ENCODE assay signal across 29 cellular contexts in the genomic region with DNA sequence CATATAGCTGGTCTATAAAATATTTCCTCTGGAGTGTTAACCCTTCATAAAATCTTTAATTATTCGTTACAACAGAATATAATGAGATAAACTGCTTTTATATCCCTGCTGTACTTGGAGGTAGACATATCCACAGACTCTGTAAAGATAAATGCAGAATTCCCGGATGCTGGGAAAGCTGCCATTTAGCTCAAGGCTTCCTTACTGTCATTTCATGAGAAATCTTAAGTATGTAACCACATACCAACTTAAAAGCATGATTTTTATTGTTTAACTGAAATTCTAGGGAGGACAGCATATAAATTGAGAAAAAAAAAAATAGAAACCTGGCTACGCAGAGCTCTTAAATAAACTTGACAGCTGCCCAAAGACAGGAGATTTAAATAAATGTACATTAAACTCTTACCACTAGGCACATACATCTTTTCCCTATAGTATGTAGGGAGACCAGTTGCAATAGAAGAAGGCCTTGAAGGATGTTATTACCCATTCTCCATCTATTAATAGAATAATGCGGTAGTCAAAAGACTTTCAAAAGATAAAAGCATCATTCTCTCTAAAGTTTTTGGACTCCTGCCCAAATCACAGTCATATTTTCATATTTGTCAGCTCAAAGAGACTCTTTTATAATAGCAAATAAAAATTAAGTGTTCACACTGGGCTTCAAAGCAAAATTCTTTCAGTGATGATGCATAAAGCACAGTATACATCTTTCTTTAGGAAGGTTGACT.
DNase-seq lines count a peak whose midpoint lies in the region; ATAC-seq, FAIRE-seq and TF ChIP-seq lines count a peak whose summit lies in the region.
"Had no signal": no experiment of that assay in that cellular context is flagged by ENCODE, and none has a peak within 500 bp of the region (broad histone marks: within the 10 kb centered on the region; RNA-seq: fewer than 3 reads in every experiment).

No MANE protein-coding gene starts in this region.

- dilution Hi-C loops in mammary epithelial cell (cut with HindIII; ENCODE audit: low sequenced_read_pairs): no loop called here

- H3K9ac ChIP-seq in mammary epithelial cell (ENCODE audit: insufficient read depth, low read length) (no peak overlapping the region), astrocyte (ENCODE audit: low read length) (no peak overlapping the region)

- H3K9me3 ChIP-seq in mammary epithelial cell (replicated peaks; ENCODE audit: insufficient read depth, low read length) (no peaks in the 10 kb centered on the region), breast epithelium (no peaks in the 10 kb centered on the region), astrocyte (ENCODE audit: insufficient read depth, low read depth, low read length) (no peaks in the 10 kb centered on the region), right lobe of liver (no peaks in the 10 kb centered on the region)
- H3K9me3 ChIP-seq: BE2C, esophagus squamous epithelium, left lung, neutrophil, spleen, tibial nerve had no signal

- H3K4me3 ChIP-seq in mammary epithelial cell (replicated peaks in 1 of 3; ENCODE audit: insufficient read depth in 1 of 3, low read depth in 2 of 3, low read length in 3 of 3): no peak overlapping the region
- H3K4me3 ChIP-seq in breast epithelium: no peak overlapping the region
- no peak overlapping the region for H3K4me3 ChIP-seq in astrocyte (ENCODE audit: insufficient read depth, low read depth, low read length)
- no peak overlapping the region for H3K4me3 ChIP-seq in fibroblast of pulmonary artery (replicated peaks; ENCODE audit: low read depth, low read length)
- H3K4me3 ChIP-seq in right lobe of liver: no peak overlapping the region
- H3K4me3 ChIP-seq: esophagus squamous epithelium, K562, left lung, spleen, tibial nerve had no signal

- H2AFZ ChIP-seq in mammary epithelial cell (ENCODE audit: low read depth, low read length) (no peak overlapping the region), astrocyte (ENCODE audit: low read depth, low read length) (no peak overlapping the region)

- H3K9me3 Mint-ChIP-seq in astrocyte (ENCODE audit: unreplicated experiment): no peaks in the 10 kb centered on the region
- H3K9me3 Mint-ChIP-seq: stimulated activated naive CD8-positive, alpha-beta T cell treated with anti-CD3 and anti-CD28 coated beads, Interleukin-15, amount 100 ng/mL, for 72 hours had no signal

- CTCF ChIA-PET in mammary epithelial cell (lab: Charles Lee; ENCODE audit: low non-redundant PET): no interaction called here

- H3K4me3 Mint-ChIP-seq in astrocyte (ENCODE audit: unreplicated experiment): no peak overlapping the region
- H3K4me3 Mint-ChIP-seq: stimulated activated naive CD8-positive, alpha-beta T cell treated with anti-CD3 and anti-CD28 coated beads, Interleukin-15, amount 100 ng/mL, for 72 hours; T-helper 17 cell had no signal

- no peaks in the 10 kb centered on the region for H3K36me3 ChIP-seq in mammary epithelial cell (ENCODE audit: insufficient read depth, low read length)
- no peaks in the 10 kb centered on the region for H3K36me3 ChIP-seq in breast epithelium
- no peaks in the 10 kb centered on the region for H3K36me3 ChIP-seq in astrocyte (ENCODE audit: insufficient read depth, low read length)
- no peaks in the 10 kb centered on the region for H3K36me3 ChIP-seq in right lobe of liver
- H3K36me3 ChIP-seq: BE2C, left lung, neutrophil, WERI-Rb-1 had no signal

- H3K27me3 Mint-ChIP-seq in astrocyte (ENCODE audit: low read depth, unreplicated experiment): no peaks in the 10 kb centered on the region
- H3K27me3 Mint-ChIP-seq: stimulated activated naive CD8-positive, alpha-beta T cell treated with anti-CD3 and anti-CD28 coated beads, Interleukin-15, amount 100 ng/mL, for 72 hours; T-helper 17 cell had no signal

- no peak for FAIRE-seq in astrocyte (lab: Jason Lieb, UNC)
- FAIRE-seq: GM18507, K562 had no signal

- H3K27me3 ChIP-seq in mammary epithelial cell (ENCODE audit: insufficient read depth, low read length) (no peaks in the 10 kb centered on the region), breast epithelium (no peaks in the 10 kb centered on the region), astrocyte (ENCODE audit: insufficient read depth, low read length) (no peaks in the 10 kb centered on the region), right lobe of liver (no peaks in the 10 kb centered on the region)
- H3K27me3 ChIP-seq: BE2C, esophagus squamous epithelium, left lung, neutrophil, spleen, tibial nerve had no signal

- intact Hi-C loops in mammary epithelial cell (cut with micrococcal nuclease): no loop called here
- intact Hi-C loops in breast epithelium (cut with DNase I; ENCODE audit: low total_unique reads): no loop called here
- intact Hi-C loops in right lobe of liver (cut with DNase I): no loop called here

- WGBS in mammary epithelial cell (ENCODE audit: low coverage, missing lambda C conversion rate): 30% methylated on average over 4 of the region's 4 CpGs
- WGBS in right lobe of liver (ENCODE audit: insufficient coverage, low coverage, low lambda C conversion rate, missing lambda C conversion rate): 82% methylated on average over 4 of the region's 4 CpGs

- TF ChIP-seq POLR2A in breast epithelium (IDR thresholded peaks at IDR 0.05) (no peak), right lobe of liver (IDR thresholded peaks at IDR 0.05) (no peak)

- peaks cover 5% of the 10 kb centered on the region for H3K36me3 Mint-ChIP-seq in astrocyte (ENCODE audit: low read depth, unreplicated experiment)

- H3K4me2 ChIP-seq in mammary epithelial cell (ENCODE audit: insufficient read depth, low read depth, low read length): no peak overlapping the region
- no peak overlapping the region for H3K4me2 ChIP-seq in astrocyte (ENCODE audit: low read length)

- H3K79me2 ChIP-seq in mammary epithelial cell (ENCODE audit: insufficient read depth, low read length): no peaks in the 10 kb centered on the region
- H3K79me2 ChIP-seq in astrocyte (ENCODE audit: insufficient read depth, low read length): no peaks in the 10 kb centered on the region

- TF ChIP-seq CTCF in mammary epithelial cell (conservative IDR thresholded peaks at IDR 0.05 in 1 of 2, IDR thresholded peaks at IDR 0.05 in 1 of 2; ENCODE audit: extremely low read depth in 1 of 2, insufficient read depth in 1 of 2, low read depth in 1 of 2, low read length in 2 of 2): no peak
- no peak for TF ChIP-seq CTCF in breast epithelium (IDR thresholded peaks at IDR 0.05)
- TF ChIP-seq CTCF in astrocyte (IDR thresholded peaks at IDR 0.05; ENCODE audit: insufficient read depth, low read depth, low read length): no peak
- no peak for TF ChIP-seq CTCF in fibroblast of pulmonary artery (IDR thresholded peaks at IDR 0.05; ENCODE audit: low read length, missing control alignments)
- TF ChIP-seq CTCF in right lobe of liver (IDR thresholded peaks at IDR 0.05): no peak

- H3K4me1 Mint-ChIP-seq in astrocyte (ENCODE audit: low read depth, unreplicated experiment): peaks cover 16% of the 10 kb centered on the region
- H3K4me1 Mint-ChIP-seq: stimulated activated naive CD8-positive, alpha-beta T cell treated with anti-CD3 and anti-CD28 coated beads, Interleukin-15, amount 100 ng/mL, for 72 hours; T-helper 17 cell had no signal

- no peak overlapping the region for H3K27ac Mint-ChIP-seq in astrocyte (ENCODE audit: unreplicated experiment)
- H3K27ac Mint-ChIP-seq: T-helper 17 cell had no signal

- ATAC-seq in right lobe of liver (no peak), GM21723 (IDR thresholded peaks at IDR 0.05; ENCODE audit: unreplicated experiment) (no peak)
- ATAC-seq: K562; left lung; stimulated activated naive CD8-positive, alpha-beta T cell treated with anti-CD3 and anti-CD28 coated beads, Interleukin-15, amount 100 ng/mL, for 72 hours; T-helper 17 cell had no signal

- DNase-seq in mammary epithelial cell (peak; percentile 52), breast epithelium (ENCODE audit: low spot score in 2 of 2) (no peak), astrocyte (ENCODE audit: low read depth) (peak; percentile 57), fibroblast of pulmonary artery (ENCODE audit: low read depth) (peak; percentile 65), dermis blood vessel endothelial cell (no peak), D341Med (ENCODE audit: low spot score) (no peak), right lobe of liver (no peak)
- DNase-seq: activated CD4-positive, alpha-beta T cell treated with anti-CD3 and anti-CD28 coated beads, Interleukin-2, amount 50 U/mL, for 1 hour; activated CD8-positive, alpha-beta memory T cell treated with anti-CD3 and anti-CD28 coated beads, Interleukin-2, amount 50 U/mL, for 4 hours; activated effector memory CD4-positive, alpha-beta T cell treated with Interleukin-2 at 50 U/mL for 16 hours; BE2C; effector CD8-positive, alpha-beta T cell; esophagus squamous epithelium; left lung; NCI-H1694; NCI-H774; OCI-M1; SHP77; spleen; stimulated activated CD4-positive, alpha-beta T cell treated with anti-CD3 and anti-CD28 coated beads, Interleukin-4, amount 100 ng/mL, for 4 hours; stimulated activated naive CD8-positive, alpha-beta T cell treated with anti-CD3 and anti-CD28 coated beads, Interleukin-15, amount 100 ng/mL, for 72 hours; T-helper 17 cell; WERI-Rb-1 had no signal

- BruUV-seq in mammary epithelial cell (replicated peaks; lab: Mats Ljungman, UMichigan): no TSS peak

- H3K4me1 ChIP-seq in mammary epithelial cell (ENCODE audit: insufficient read depth, low read length): peaks cover 8% of the 10 kb centered on the region
- H3K4me1 ChIP-seq in breast epithelium: no peaks in the 10 kb centered on the region
- H3K4me1 ChIP-seq in astrocyte (ENCODE audit: insufficient read depth, low read length): no peaks in the 10 kb centered on the region
- H3K4me1 ChIP-seq in right lobe of liver: peaks cover 0 to 22% (median 7%) of the 10 kb centered on the region in 4 donors
- H3K4me1 ChIP-seq: BE2C, esophagus squamous epithelium, left lung had no signal

- H3K27ac ChIP-seq in mammary epithelial cell (ENCODE audit: insufficient read depth, low read depth, low read length): no peak overlapping the region
- no peak overlapping the region for H3K27ac ChIP-seq in breast epithelium
- no peak overlapping the region for H3K27ac ChIP-seq in astrocyte (ENCODE audit: low read depth, low read length)
- no peak overlapping the region for H3K27ac ChIP-seq in right lobe of liver
- H3K27ac ChIP-seq: 22Rv1, esophagus squamous epithelium, left lung, neutrophil, spleen, WERI-Rb-1 had no signal

- in situ Hi-C loops in mammary epithelial cell (cut with MboI; ENCODE audit: low sequenced_read_pairs in 2 of 2): no loop called here

- H4K20me1 ChIP-seq in mammary epithelial cell (ENCODE audit: insufficient read depth, low read length) (no peaks in the 10 kb centered on the region), astrocyte (ENCODE audit: insufficient read depth, low read length) (no peaks in the 10 kb centered on the region)

Comparison
In these comparisons a context has a peak if more than half of its experiments do, and no peak if none do; other contexts are left out.
1. DNase-seq: peak in mammary epithelial cell (single experiment), astrocyte (single experiment) and fibroblast of pulmonary artery (single experiment); none in breast epithelium (0 of 2), dermis blood vessel endothelial cell (single experiment), D341Med (single experiment) and right lobe of liver (0 of 3).